1 cellular context compared by ENCODE assay signal in the genomic region with DNA sequence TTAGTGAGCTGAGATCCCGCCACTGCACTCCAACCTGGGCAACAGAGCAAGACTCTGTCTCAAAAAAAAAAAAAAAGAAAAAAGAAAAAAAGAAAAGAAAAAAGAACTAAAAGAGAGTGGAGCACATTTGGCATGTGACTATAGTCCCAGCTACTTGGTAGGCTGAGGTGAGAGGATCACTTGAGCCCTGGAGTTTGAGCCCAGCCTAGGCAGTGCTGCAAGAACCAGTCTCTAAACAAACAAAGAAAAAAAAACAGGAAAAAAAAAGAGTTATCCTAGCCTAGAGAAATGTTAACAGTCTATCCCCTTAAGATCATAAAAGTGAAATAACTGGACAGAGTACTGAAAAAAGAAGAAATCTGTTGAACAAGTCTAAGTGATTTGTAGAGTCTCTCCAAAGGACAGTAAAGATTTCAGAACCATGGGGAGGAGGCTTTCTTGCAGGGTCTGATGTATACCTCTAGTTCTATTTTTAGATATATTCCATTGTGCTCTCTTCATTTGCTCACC.
TF ChIP-seq lines count a peak whose summit lies in the region.

No MANE protein-coding gene starts in this region.

TF ChIP-seq in HepG2, 621 proteins besides CTCF, POLR2A, EP300 and RAD21 (continued from another document):
- TF ChIP-seq SP1 (IDR thresholded peaks at IDR 0.05): no peak
- no peak for TF ChIP-seq SP1 (CRISPR knock-in tag; IDR thresholded peaks at IDR 0.05)
- no peak for TF ChIP-seq FOXP1 (IDR thresholded peaks at IDR 0.05)
- no peak for TF ChIP-seq FOXP1 (CRISPR knock-in tag; IDR thresholded peaks at IDR 0.05)
- no peak for TF ChIP-seq PLRG1 (conservative IDR thresholded peaks at IDR 0.05)
- no peak for TF ChIP-seq SMC3 (IDR thresholded peaks at IDR 0.05; ENCODE audit: low read length)
- no peak for TF ChIP-seq SETDB1 (CRISPR knock-in tag; IDR thresholded peaks at IDR 0.05; ENCODE audit: borderline replicate concordance)
- no peak for TF ChIP-seq ZNF136 (CRISPR knock-in tag; IDR thresholded peaks at IDR 0.05; ENCODE audit: low read depth)
- no peak for TF ChIP-seq PTBP1 (IDR thresholded peaks at IDR 0.05; ENCODE audit: low read depth, low read length, poor library complexity, severe bottlenecking)
- no peak for TF ChIP-seq ZNF570 (CRISPR knock-in tag; IDR thresholded peaks at IDR 0.05; ENCODE audit: borderline replicate concordance)
- TF ChIP-seq, protein P1, sequence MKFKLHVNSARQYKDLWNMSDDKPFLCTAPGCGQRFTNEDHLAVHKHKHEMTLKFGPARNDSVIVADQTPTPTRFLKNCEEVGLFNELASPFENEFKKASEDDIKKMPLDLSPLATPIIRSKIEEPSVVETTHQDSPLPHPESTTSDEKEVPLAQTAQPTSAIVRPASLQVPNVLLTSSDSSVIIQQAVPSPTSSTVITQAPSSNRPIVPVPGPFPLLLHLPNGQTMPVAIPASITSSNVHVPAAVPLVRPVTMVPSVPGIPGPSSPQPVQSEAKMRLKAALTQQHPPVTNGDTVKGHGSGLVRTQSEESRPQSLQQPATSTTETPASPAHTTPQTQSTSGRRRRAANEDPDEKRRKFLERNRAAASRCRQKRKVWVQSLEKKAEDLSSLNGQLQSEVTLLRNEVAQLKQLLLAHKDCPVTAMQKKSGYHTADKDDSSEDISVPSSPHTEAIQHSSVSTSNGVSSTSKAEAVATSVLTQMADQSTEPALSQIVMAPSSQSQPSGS (CRISPR knock-in tag; IDR thresholded peaks at IDR 0.05): no peak
- no peak for TF ChIP-seq GATAD2A (CRISPR knock-in tag; IDR thresholded peaks at IDR 0.05)
- no peak for TF ChIP-seq ZNF747 (CRISPR knock-in tag; IDR thresholded peaks at IDR 0.05; ENCODE audit: borderline replicate concordance)
- TF ChIP-seq ZNF557 (CRISPR knock-in tag; IDR thresholded peaks at IDR 0.05): no peak
- peak; percentile 64 for TF ChIP-seq FOXA3 (CRISPR knock-in tag; IDR thresholded peaks at IDR 0.05)
- TF ChIP-seq ATAD3A (CRISPR knock-in tag; IDR thresholded peaks at IDR 0.05): no peak
- TF ChIP-seq, protein P2, sequence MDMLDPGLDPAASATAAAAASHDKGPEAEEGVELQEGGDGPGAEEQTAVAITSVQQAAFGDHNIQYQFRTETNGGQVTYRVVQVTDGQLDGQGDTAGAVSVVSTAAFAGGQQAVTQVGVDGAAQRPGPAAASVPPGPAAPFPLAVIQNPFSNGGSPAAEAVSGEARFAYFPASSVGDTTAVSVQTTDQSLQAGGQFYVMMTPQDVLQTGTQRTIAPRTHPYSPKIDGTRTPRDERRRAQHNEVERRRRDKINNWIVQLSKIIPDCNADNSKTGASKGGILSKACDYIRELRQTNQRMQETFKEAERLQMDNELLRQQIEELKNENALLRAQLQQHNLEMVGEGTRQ (IDR thresholded peaks at IDR 0.05; ENCODE audit: low read depth, low read length): no peak
- TF ChIP-seq, protein P2 (CRISPR knock-in tag; IDR thresholded peaks at IDR 0.05; ENCODE audit: borderline replicate concordance): peak; percentile 30; the same call in 1 of the 2 replicates
- TF ChIP-seq ZNF432 (CRISPR knock-in tag; IDR thresholded peaks at IDR 0.05; ENCODE audit: borderline replicate concordance): no peak
- TF ChIP-seq HOXA7 (CRISPR knock-in tag; IDR thresholded peaks at IDR 0.05): no peak
- no peak for TF ChIP-seq GPN1 (CRISPR knock-in tag; IDR thresholded peaks at IDR 0.05; ENCODE audit: borderline replicate concordance)
- no peak for TF ChIP-seq NFIC (IDR thresholded peaks at IDR 0.05; ENCODE audit: low read length)
- TF ChIP-seq, protein P3, sequence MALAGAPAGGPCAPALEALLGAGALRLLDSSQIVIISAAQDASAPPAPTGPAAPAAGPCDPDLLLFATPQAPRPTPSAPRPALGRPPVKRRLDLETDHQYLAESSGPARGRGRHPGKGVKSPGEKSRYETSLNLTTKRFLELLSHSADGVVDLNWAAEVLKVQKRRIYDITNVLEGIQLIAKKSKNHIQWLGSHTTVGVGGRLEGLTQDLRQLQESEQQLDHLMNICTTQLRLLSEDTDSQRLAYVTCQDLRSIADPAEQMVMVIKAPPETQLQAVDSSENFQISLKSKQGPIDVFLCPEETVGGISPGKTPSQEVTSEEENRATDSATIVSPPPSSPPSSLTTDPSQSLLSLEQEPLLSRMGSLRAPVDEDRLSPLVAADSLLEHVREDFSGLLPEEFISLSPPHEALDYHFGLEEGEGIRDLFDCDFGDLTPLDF (CRISPR knock-in tag; IDR thresholded peaks at IDR 0.05): no peak
- no peak for TF ChIP-seq MAFG (CRISPR knock-in tag; IDR thresholded peaks at IDR 0.05)
- peak; percentile 75 for TF ChIP-seq HNF4A (CRISPR knock-in tag; IDR thresholded peaks at IDR 0.05)
- peak; percentile 61; the same call in 1 of the 2 replicates for TF ChIP-seq CEBPB (IDR thresholded peaks at IDR 0.05; ENCODE audit: borderline replicate concordance, low read depth, low read length)
- no peak for TF ChIP-seq TBP (CRISPR knock-in tag; IDR thresholded peaks at IDR 0.05)
- TF ChIP-seq, protein P4, sequence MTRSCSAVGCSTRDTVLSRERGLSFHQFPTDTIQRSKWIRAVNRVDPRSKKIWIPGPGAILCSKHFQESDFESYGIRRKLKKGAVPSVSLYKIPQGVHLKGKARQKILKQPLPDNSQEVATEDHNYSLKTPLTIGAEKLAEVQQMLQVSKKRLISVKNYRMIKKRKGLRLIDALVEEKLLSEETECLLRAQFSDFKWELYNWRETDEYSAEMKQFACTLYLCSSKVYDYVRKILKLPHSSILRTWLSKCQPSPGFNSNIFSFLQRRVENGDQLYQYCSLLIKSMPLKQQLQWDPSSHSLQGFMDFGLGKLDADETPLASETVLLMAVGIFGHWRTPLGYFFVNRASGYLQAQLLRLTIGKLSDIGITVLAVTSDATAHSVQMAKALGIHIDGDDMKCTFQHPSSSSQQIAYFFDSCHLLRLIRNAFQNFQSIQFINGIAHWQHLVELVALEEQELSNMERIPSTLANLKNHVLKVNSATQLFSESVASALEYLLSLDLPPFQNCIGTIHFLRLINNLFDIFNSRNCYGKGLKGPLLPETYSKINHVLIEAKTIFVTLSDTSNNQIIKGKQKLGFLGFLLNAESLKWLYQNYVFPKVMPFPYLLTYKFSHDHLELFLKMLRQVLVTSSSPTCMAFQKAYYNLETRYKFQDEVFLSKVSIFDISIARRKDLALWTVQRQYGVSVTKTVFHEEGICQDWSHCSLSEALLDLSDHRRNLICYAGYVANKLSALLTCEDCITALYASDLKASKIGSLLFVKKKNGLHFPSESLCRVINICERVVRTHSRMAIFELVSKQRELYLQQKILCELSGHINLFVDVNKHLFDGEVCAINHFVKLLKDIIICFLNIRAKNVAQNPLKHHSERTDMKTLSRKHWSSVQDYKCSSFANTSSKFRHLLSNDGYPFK (CRISPR knock-in tag; IDR thresholded peaks at IDR 0.05; ENCODE audit: borderline replicate concordance): no peak
- no peak for TF ChIP-seq CBX5 (CRISPR knock-in tag; IDR thresholded peaks at IDR 0.05; ENCODE audit: borderline replicate concordance)
- TF ChIP-seq HDAC1 (CRISPR knock-in tag; IDR thresholded peaks at IDR 0.05): 0 out of 2 replicates have a peak, but pooled peaks have one; percentile 17
- no peak for TF ChIP-seq ZKSCAN5 (CRISPR knock-in tag; IDR thresholded peaks at IDR 0.05)
- no peak for TF ChIP-seq MIER3 (CRISPR knock-in tag; IDR thresholded peaks at IDR 0.05; ENCODE audit: borderline replicate concordance)
- no peak for TF ChIP-seq NFATC3 (CRISPR knock-in tag; IDR thresholded peaks at IDR 0.05)
- no peak; the same call in 1 of the 2 replicates for TF ChIP-seq ZNF33A (CRISPR knock-in tag; IDR thresholded peaks at IDR 0.05; ENCODE audit: borderline replicate concordance)
- TF ChIP-seq CREB1 (IDR thresholded peaks at IDR 0.05): no peak
- peak; percentile 53; the same call in 1 of the 2 replicates for TF ChIP-seq CREB1 (CRISPR knock-in tag; IDR thresholded peaks at IDR 0.05)
- TF ChIP-seq, protein P5, sequence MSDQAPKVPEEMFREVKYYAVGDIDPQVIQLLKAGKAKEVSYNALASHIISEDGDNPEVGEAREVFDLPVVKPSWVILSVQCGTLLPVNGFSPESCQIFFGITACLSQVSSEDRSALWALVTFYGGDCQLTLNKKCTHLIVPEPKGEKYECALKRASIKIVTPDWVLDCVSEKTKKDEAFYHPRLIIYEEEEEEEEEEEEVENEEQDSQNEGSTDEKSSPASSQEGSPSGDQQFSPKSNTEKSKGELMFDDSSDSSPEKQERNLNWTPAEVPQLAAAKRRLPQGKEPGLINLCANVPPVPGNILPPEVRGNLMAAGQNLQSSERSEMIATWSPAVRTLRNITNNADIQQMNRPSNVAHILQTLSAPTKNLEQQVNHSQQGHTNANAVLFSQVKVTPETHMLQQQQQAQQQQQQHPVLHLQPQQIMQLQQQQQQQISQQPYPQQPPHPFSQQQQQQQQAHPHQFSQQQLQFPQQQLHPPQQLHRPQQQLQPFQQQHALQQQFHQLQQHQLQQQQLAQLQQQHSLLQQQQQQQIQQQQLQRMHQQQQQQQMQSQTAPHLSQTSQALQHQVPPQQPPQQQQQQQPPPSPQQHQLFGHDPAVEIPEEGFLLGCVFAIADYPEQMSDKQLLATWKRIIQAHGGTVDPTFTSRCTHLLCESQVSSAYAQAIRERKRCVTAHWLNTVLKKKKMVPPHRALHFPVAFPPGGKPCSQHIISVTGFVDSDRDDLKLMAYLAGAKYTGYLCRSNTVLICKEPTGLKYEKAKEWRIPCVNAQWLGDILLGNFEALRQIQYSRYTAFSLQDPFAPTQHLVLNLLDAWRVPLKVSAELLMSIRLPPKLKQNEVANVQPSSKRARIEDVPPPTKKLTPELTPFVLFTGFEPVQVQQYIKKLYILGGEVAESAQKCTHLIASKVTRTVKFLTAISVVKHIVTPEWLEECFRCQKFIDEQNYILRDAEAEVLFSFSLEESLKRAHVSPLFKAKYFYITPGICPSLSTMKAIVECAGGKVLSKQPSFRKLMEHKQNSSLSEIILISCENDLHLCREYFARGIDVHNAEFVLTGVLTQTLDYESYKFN (CRISPR knock-in tag; conservative IDR thresholded peaks at IDR 0.05): peak; percentile 67
- TF ChIP-seq, protein P6, sequence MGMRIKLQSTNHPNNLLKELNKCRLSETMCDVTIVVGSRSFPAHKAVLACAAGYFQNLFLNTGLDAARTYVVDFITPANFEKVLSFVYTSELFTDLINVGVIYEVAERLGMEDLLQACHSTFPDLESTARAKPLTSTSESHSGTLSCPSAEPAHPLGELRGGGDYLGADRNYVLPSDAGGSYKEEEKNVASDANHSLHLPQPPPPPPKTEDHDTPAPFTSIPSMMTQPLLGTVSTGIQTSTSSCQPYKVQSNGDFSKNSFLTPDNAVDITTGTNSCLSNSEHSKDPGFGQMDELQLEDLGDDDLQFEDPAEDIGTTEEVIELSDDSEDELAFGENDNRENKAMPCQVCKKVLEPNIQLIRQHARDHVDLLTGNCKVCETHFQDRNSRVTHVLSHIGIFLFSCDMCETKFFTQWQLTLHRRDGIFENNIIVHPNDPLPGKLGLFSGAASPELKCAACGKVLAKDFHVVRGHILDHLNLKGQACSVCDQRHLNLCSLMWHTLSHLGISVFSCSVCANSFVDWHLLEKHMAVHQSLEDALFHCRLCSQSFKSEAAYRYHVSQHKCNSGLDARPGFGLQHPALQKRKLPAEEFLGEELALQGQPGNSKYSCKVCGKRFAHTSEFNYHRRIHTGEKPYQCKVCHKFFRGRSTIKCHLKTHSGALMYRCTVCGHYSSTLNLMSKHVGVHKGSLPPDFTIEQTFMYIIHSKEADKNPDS (CRISPR knock-in tag; IDR thresholded peaks at IDR 0.05): no peak
